ENCODE assay signal across 9 cellular contexts in genomic region chr11:102760355-102761035, GRCh38. TPM values are rescaled to one million over a fixed set of nuclear protein-coding genes. Genes with fewer than 3 reads are reported as not detected.
DNase-seq lines count a peak whose midpoint lies in the region; ATAC-seq and TF ChIP-seq lines count a peak whose summit lies in the region.
"Had no signal": no experiment of that assay in that cellular context is flagged by ENCODE, and none has a peak within 500 bp of the region (broad histone marks: within the 10 kb centered on the region; RNA-seq: fewer than 3 reads in every experiment).

No MANE protein-coding gene starts in this region.

- H2AFZ ChIP-seq in mesenchymal stem cell (ENCODE audit: low read depth, low read length), result no peak overlapping the region

- peaks cover 0 to 15% (median 0%) of the 10 kb centered on the region in 6 donors for H3K9me3 Mint-ChIP-seq in immature natural killer cell

- TF ChIP-seq POLR2A in esophagus squamous epithelium (IDR thresholded peaks at IDR 0.05), result no peak

- H3K4me2 ChIP-seq in mesenchymal stem cell (ENCODE audit: low read length, poor library complexity, severe bottlenecking), result no peak overlapping the region

- H3K18ac ChIP-seq in mesenchymal stem cell (ENCODE audit: low read depth in 1 of 2, low read length in 2 of 2), result no peak overlapping the region

- no peaks in the 10 kb centered on the region for H3K9me3 ChIP-seq in mesenchymal stem cell (ENCODE audit: control insufficient read depth, low read length)
- no peaks in the 10 kb centered on the region for H3K9me3 ChIP-seq in esophagus squamous epithelium

- H3K4me1 Mint-ChIP-seq in immature natural killer cell, result no peaks in the 10 kb centered on the region

- H3K36me3 Mint-ChIP-seq in immature natural killer cell, result no peaks in the 10 kb centered on the region
- H3K36me3 Mint-ChIP-seq: type B pancreatic cell had no signal

- no peak for TF ChIP-seq CTCF in astrocyte of the spinal cord (IDR thresholded peaks at IDR 0.05; ENCODE audit: low read depth, low read length)
- no peak for TF ChIP-seq CTCF in esophagus squamous epithelium (IDR thresholded peaks at IDR 0.05)

- H3K4me1 ChIP-seq in mesenchymal stem cell (ENCODE audit: control insufficient read depth, insufficient read depth, low read depth, low read length) (peaks cover 6% of the 10 kb centered on the region), esophagus squamous epithelium (peaks cover 0 to 14% (median 0%) of the 10 kb centered on the region in 3 donors)

- H2BK5ac ChIP-seq in mesenchymal stem cell (ENCODE audit: low read depth, low read length, poor library complexity, severe bottlenecking), result peak overlapping the region; percentile 68

- H3K36me3 ChIP-seq in mesenchymal stem cell (ENCODE audit: control insufficient read depth in 1 of 2, insufficient read depth in 2 of 2, low read depth in 1 of 2, low read length in 2 of 2) (no peaks in the 10 kb centered on the region), esophagus squamous epithelium (no peaks in the 10 kb centered on the region)

- H3K27me3 ChIP-seq in mesenchymal stem cell (ENCODE audit: control insufficient read depth in 1 of 2, insufficient read depth in 1 of 2, low read length in 2 of 2) (no peaks in the 10 kb centered on the region), esophagus squamous epithelium (peaks cover 0 to 17% (median 0%) of the 10 kb centered on the region in 4 donors)

- no peak overlapping the region for H3K4me3 Mint-ChIP-seq in immature natural killer cell
- H3K4me3 Mint-ChIP-seq: type B pancreatic cell had no signal

- DNase-seq in COLO829 (ENCODE audit: low spot score), result peak; percentile 84
- peak; percentile 96 for DNase-seq in M059J (ENCODE audit: low read depth)
- DNase-seq in astrocyte of the spinal cord (ENCODE audit: low read depth, low spot score), result peak; percentile 94
- peak; percentile 97 for DNase-seq in mesenchymal stem cell
- DNase-seq in immature natural killer cell, result no peak
- no peak for DNase-seq in esophagus squamous epithelium (lab: John Stamatoyannopoulos, UW)

- no peak overlapping the region for H2AK5ac ChIP-seq in mesenchymal stem cell (ENCODE audit: low read length, severe bottlenecking)

- no peak for ATAC-seq in HG03280 (IDR thresholded peaks at IDR 0.05; ENCODE audit: unreplicated experiment)
- ATAC-seq in GM21786 (IDR thresholded peaks at IDR 0.05; ENCODE audit: unreplicated experiment), result no peak

- intact Hi-C loops in esophagus squamous epithelium (cut with DNase I), result no loop called here

- H3K4me3 ChIP-seq in astrocyte of the spinal cord (ENCODE audit: low read depth, low read length), result no peak overlapping the region
- no peak overlapping the region for H3K4me3 ChIP-seq in mesenchymal stem cell (ENCODE audit: insufficient read depth in 1 of 2, low read depth in 1 of 2, low read length in 2 of 2)
- H3K4me3 ChIP-seq in esophagus squamous epithelium, result no peak overlapping the region

- no peak overlapping the region for H3K23ac ChIP-seq in mesenchymal stem cell (ENCODE audit: low read length in 2 of 2)

- H3K9ac ChIP-seq in mesenchymal stem cell (ENCODE audit: low read length), result peak overlapping the region; percentile 77

- H4K8ac ChIP-seq in mesenchymal stem cell (ENCODE audit: low read length), result no peak overlapping the region

- H2BK15ac ChIP-seq in mesenchymal stem cell (ENCODE audit: low read depth, poor library complexity, severe bottlenecking), result no peak overlapping the region

- H3K4ac ChIP-seq in mesenchymal stem cell (ENCODE audit: low read depth in 1 of 2, low read length in 2 of 2), result no peak overlapping the region

- in situ Hi-C loops in astrocyte of the spinal cord (cut with HindIII; ENCODE audit: low sequenced_read_pairs), result no loop called here

- H2BK120ac ChIP-seq in mesenchymal stem cell (ENCODE audit: low read depth, low read length), result no peak overlapping the region

- no peaks in the 10 kb centered on the region for H3K79me1 ChIP-seq in mesenchymal stem cell (replicated peaks; ENCODE audit: low read length, poor library complexity, severe bottlenecking)

- H3K14ac ChIP-seq in mesenchymal stem cell (ENCODE audit: low read length in 2 of 2), result no peak overlapping the region

- H3K27ac ChIP-seq in mesenchymal stem cell (ENCODE audit: low read length, poor library complexity, severe bottlenecking), result peak overlapping the region; percentile 42
- H3K27ac ChIP-seq in esophagus squamous epithelium, result peak overlapping the region in 1 of 4 donors; percentile 3

- H3K27me3 Mint-ChIP-seq in immature natural killer cell (ENCODE audit: low read depth in 3 of 3), result peaks cover 0 to 6% (median 0%) of the 10 kb centered on the region in 3 donors

- H2BK12ac ChIP-seq in mesenchymal stem cell (ENCODE audit: low read length in 2 of 2), result peak overlapping the region in 1 of 2 experiments; percentile 78

- no peak overlapping the region for H4K91ac ChIP-seq in mesenchymal stem cell (ENCODE audit: low read length)

- H3K27ac Mint-ChIP-seq in immature natural killer cell, result no peak overlapping the region
- H3K27ac Mint-ChIP-seq: type B pancreatic cell had no signal

- WGBS in mesenchymal stem cell, result no CpG with 5 or more reads among the region's 4 CpGs
- WGBS in esophagus squamous epithelium, 2 donors, result 22 to 29% methylated on average over 4 of the region's 4 CpGs

RNA-seq across cellular contexts. Expression of gene MMP10, which starts 19.9 kb away (rescaled TPM):
- 0.37 TPM in 1 of 2 replicates, not detected in the other for total RNA-seq in M059J (2014; rRNA removed; shearing (Covaris generic))
- 0.44 TPM for polyA plus RNA-seq in mesenchymal stem cell (2013, experiment 1 of 2)
- 0.47 TPM for polyA plus RNA-seq in mesenchymal stem cell (2013, experiment 2 of 2)
- not detected for polyA plus RNA-seq in immature natural killer cell
- not detected for total RNA-seq in esophagus squamous epithelium

RNA-seq across cellular contexts. Expression of gene MMP8, which starts 35.7 kb away (rescaled TPM):
- total RNA-seq in M059J (2014; rRNA removed; shearing (Covaris generic)), result not detected in 2 replicates
- polyA plus RNA-seq in mesenchymal stem cell (2013, experiment 1 of 2), result 0.03 TPM
- 0.01 TPM for polyA plus RNA-seq in mesenchymal stem cell (2013, experiment 2 of 2)
- not detected for polyA plus RNA-seq in immature natural killer cell
- total RNA-seq in esophagus squamous epithelium, result not detected

RNA-seq across cellular contexts. Expression of gene MMP1, which starts 37.5 kb away (rescaled TPM):
- 75.7 and 80.6 TPM in 2 replicates for total RNA-seq in M059J (2014; rRNA removed; shearing (Covaris generic))
- polyA plus RNA-seq in mesenchymal stem cell (2013, experiment 1 of 2), result 183 TPM
- 181 TPM for polyA plus RNA-seq in mesenchymal stem cell (2013, experiment 2 of 2)
- not detected for polyA plus RNA-seq in immature natural killer cell
- total RNA-seq in esophagus squamous epithelium, result under 1 TPM in 2 of 4 donors, not detected in 2; 0.19 to 0.22 TPM

RNA-seq across cellular contexts. Expression of gene MMP27, which starts 54.9 kb away (rescaled TPM):
- not detected in 2 replicates for total RNA-seq in M059J (2014; rRNA removed; shearing (Covaris generic))
- polyA plus RNA-seq in mesenchymal stem cell (2013, experiment 1 of 2), result not detected
- not detected for polyA plus RNA-seq in mesenchymal stem cell (2013, experiment 2 of 2)
- not detected for polyA plus RNA-seq in immature natural killer cell
- total RNA-seq in esophagus squamous epithelium, result under 1 TPM in 1 of 4 donors, not detected in 3; 0.19 TPM

Comparison
In these comparisons a context has a peak if more than half of its experiments do, and no peak if none do; other contexts are left out.
1. DNase-seq: peak in COLO829 (single experiment), M059J (single experiment), astrocyte of the spinal cord (single experiment) and mesenchymal stem cell (single experiment); none in immature natural killer cell (0 of 3) and esophagus squamous epithelium (single experiment).
2. RNA of gene MMP1, which starts 37.5 kb away (total RNA-seq): 75.7 to 80.6 TPM in M059J; 0.19 to 0.22 TPM in esophagus squamous epithelium; every median in the first group is over 10 times any median in the second.